In genomic region chr17:51435641-51436091, GRCh38 we compare ENCODE assay signal across 9 cellular contexts.
A peak's percentile ranks its signal among the peaks of the same experiment; 100 is the strongest.
DNase-seq lines count a peak whose midpoint lies in the region; ATAC-seq and TF ChIP-seq lines count a peak whose summit lies in the region.
"Had no signal": no experiment of that assay in that cellular context is flagged by ENCODE, and none has a peak within 500 bp of the region (broad histone marks: within the 10 kb centered on the region; RNA-seq: fewer than 3 reads in every experiment).

No MANE protein-coding gene starts in this region.

- H3K9me3 ChIP-seq in mucosa of descending colon: no peaks in the 10 kb centered on the region

- H3K4me1 Mint-ChIP-seq in central memory CD8-positive, alpha-beta T cell: no peaks in the 10 kb centered on the region
- H3K4me1 Mint-ChIP-seq: B cell had no signal

- H3K9me3 Mint-ChIP-seq in central memory CD8-positive, alpha-beta T cell: no peaks in the 10 kb centered on the region

- H3K4me1 ChIP-seq in mucosa of descending colon (ENCODE audit: low read depth): no peaks in the 10 kb centered on the region

- H3K36me3 Mint-ChIP-seq in central memory CD8-positive, alpha-beta T cell (ENCODE audit: insufficient read depth): peaks cover 2% of the 10 kb centered on the region

- TF ChIP-seq CTCF in RWPE1 (conservative IDR thresholded peaks at IDR 0.05; ENCODE audit: low read depth): peak; percentile 43
- no peak for TF ChIP-seq CTCF in mucosa of descending colon (IDR thresholded peaks at IDR 0.05)

- peak; percentile 40 for ATAC-seq in central memory CD8-positive, alpha-beta T cell (replicated peaks; ENCODE audit: extremely low read depth, poor library complexity, severe bottlenecking)
- peak; percentile 84 for ATAC-seq in mucosa of descending colon

- peaks cover 29% of the 10 kb centered on the region for H3K27me3 Mint-ChIP-seq in central memory CD8-positive, alpha-beta T cell

- no peak overlapping the region for H3K27ac ChIP-seq in RWPE1

- H3K27ac Mint-ChIP-seq in central memory CD8-positive, alpha-beta T cell (ENCODE audit: low read depth): no peak overlapping the region
- H3K27ac Mint-ChIP-seq: B cell had no signal

- intact Hi-C loops in mucosa of descending colon (cut with DNase I, micrococcal nuclease): no loop called here

- DNase-seq in NCI-H146 (lab: John Stamatoyannopoulos, UW): peak; percentile 43
- no peak for DNase-seq in NCI-H146 treated with DMSO at 0.1 percent for 48 hours (lab: John Stamatoyannopoulos, UW; ENCODE audit: unreplicated experiment)
- DNase-seq in HuH-7.5 (ENCODE audit: low spot score): peak; percentile 64
- DNase-seq in RWPE1 (ENCODE audit: low spot score): peak; percentile 29
- DNase-seq in central memory CD8-positive, alpha-beta T cell (ENCODE audit: low spot score in 2 of 2): no peak
- DNase-seq in mucosa of descending colon: peak in 2 of 3 donors; percentile 63 to 65
- DNase-seq in GOT3 (lab: John Stamatoyannopoulos, UW): no peak
- no peak for DNase-seq in NCI-H226

- POLR2A ChIA-PET in RWPE1 (lab: Yijun Ruan, JAX; ENCODE audit: low non-redundant PET): no interaction called here

- no peaks in the 10 kb centered on the region for H3K36me3 ChIP-seq in mucosa of descending colon (ENCODE audit: low read depth)

- CTCF ChIA-PET in RWPE1 (lab: Yijun Ruan, JAX): no interaction called here

- H3K4me3 ChIP-seq in mucosa of descending colon: no peak overlapping the region

- H3K4me3 Mint-ChIP-seq in central memory CD8-positive, alpha-beta T cell: no peak overlapping the region
- H3K4me3 Mint-ChIP-seq: B cell had no signal

Comparison
In these comparisons a context has a peak if more than half of its experiments do, and no peak if none do; other contexts are left out.
1. DNase-seq: peak in NCI-H146 (single experiment), HuH-7.5 (single experiment), RWPE1 (single experiment) and mucosa of descending colon (2 of 3); none in NCI-H146 treated with DMSO at 0.1 percent for 48 hours (single experiment), central memory CD8-positive, alpha-beta T cell (0 of 2), GOT3 (single experiment) and NCI-H226 (single experiment).